10 cellular contexts compared by ENCODE assay signal in genomic region chr16:82631701-82632685, GRCh38. TPM values are rescaled to one million over a fixed set of nuclear protein-coding genes. Genes with fewer than 3 reads are reported as not detected.
DNase-seq lines count a peak whose midpoint lies in the region; ATAC-seq, FAIRE-seq and TF ChIP-seq lines count a peak whose summit lies in the region.
"Had no signal": no experiment of that assay in that cellular context is flagged by ENCODE, and none has a peak within 500 bp of the region (broad histone marks: within the 10 kb centered on the region; RNA-seq: fewer than 3 reads in every experiment).

No MANE protein-coding gene starts in this region.

- H3K36me3 ChIP-seq in mammary epithelial cell (ENCODE audit: insufficient read depth, low read length), result peaks cover 3% of the 10 kb centered on the region
- H3K36me3 ChIP-seq in osteoblast (ENCODE audit: insufficient read depth, low read length), result no peaks in the 10 kb centered on the region

- H3K4me3 ChIP-seq in mammary epithelial cell (replicated peaks in 1 of 3; ENCODE audit: insufficient read depth in 1 of 3, low read depth in 2 of 3, low read length in 3 of 3), result no peak overlapping the region
- no peak overlapping the region for H3K4me3 ChIP-seq in osteoblast (ENCODE audit: insufficient read depth, low read length)

- intact Hi-C loops in mammary epithelial cell (cut with micrococcal nuclease), result loop anchor here (2.0 to 10.0 kb wide), 7 partner anchors 67 to 1173 kb away; partner anchors contain the start of gene HSBP1
- intact Hi-C loops in activated CD4-positive, alpha-beta T cell treated with anti-CD3 and anti-CD28 coated beads, Interleukin-2, amount 10 ng/mL, durations not matched to agents 24 days and 14 days (cut with micrococcal nuclease), result loop anchor here (2.0 to 5.0 kb wide), 2 partner anchors 39 to 585 kb away; no protein-coding TSS in a partner anchor

- H3K27ac Mint-ChIP-seq in activated CD4-positive, alpha-beta T cell treated with anti-CD3 and anti-CD28 coated beads, Interleukin-2, amount 10 ng/mL, durations not matched to agents 24 days and 14 days, result no peak overlapping the region

- H3K4me3 Mint-ChIP-seq in activated CD4-positive, alpha-beta T cell treated with anti-CD3 and anti-CD28 coated beads, Interleukin-2, amount 10 ng/mL, durations not matched to agents 24 days and 14 days, result no peak overlapping the region

- peak; percentile 38 for FAIRE-seq in HTR-8/SVneo (lab: Jason Lieb, UNC)

- 53% methylated on average over 10 of the region's 10 CpGs for WGBS in mammary epithelial cell (ENCODE audit: low coverage, missing lambda C conversion rate)

- H3K9me3 ChIP-seq in mammary epithelial cell (replicated peaks; ENCODE audit: insufficient read depth, low read length) (no peaks in the 10 kb centered on the region), osteoblast (ENCODE audit: low read depth, low read length) (no peaks in the 10 kb centered on the region)

- H3K4me1 Mint-ChIP-seq in activated CD4-positive, alpha-beta T cell treated with anti-CD3 and anti-CD28 coated beads, Interleukin-2, amount 10 ng/mL, durations not matched to agents 24 days and 14 days, result peaks cover 8% of the 10 kb centered on the region

- H3K4me1 ChIP-seq in mammary epithelial cell (ENCODE audit: insufficient read depth, low read length) (peaks cover 79% of the 10 kb centered on the region), osteoblast (ENCODE audit: insufficient read depth, low read length) (peaks cover 58% of the 10 kb centered on the region)

- TF ChIP-seq CTCF in mammary epithelial cell (conservative IDR thresholded peaks at IDR 0.05 in 1 of 2, IDR thresholded peaks at IDR 0.05 in 1 of 2; ENCODE audit: extremely low read depth in 1 of 2, insufficient read depth in 1 of 2, low read depth in 1 of 2, low read length in 2 of 2), result peak; percentile 12 to 49
- TF ChIP-seq CTCF in osteoblast (IDR thresholded peaks at IDR 0.05; ENCODE audit: extremely low read depth, low read depth, low read length), result peak; percentile 34

- H3K79me2 ChIP-seq in mammary epithelial cell (ENCODE audit: insufficient read depth, low read length), result peaks cover 83% of the 10 kb centered on the region
- peaks cover 66% of the 10 kb centered on the region for H3K79me2 ChIP-seq in osteoblast (ENCODE audit: insufficient read depth, low read length)

- in situ Hi-C loops in mammary epithelial cell (cut with MboI; ENCODE audit: low sequenced_read_pairs in 2 of 2), result loop anchor here in 1 of 2 donors (25.0 kb wide), 2 partner anchors 580 to 805 kb away; no protein-coding TSS in a partner anchor

- no peaks in the 10 kb centered on the region for H3K9me3 Mint-ChIP-seq in activated CD4-positive, alpha-beta T cell treated with anti-CD3 and anti-CD28 coated beads, Interleukin-2, amount 10 ng/mL, durations not matched to agents 24 days and 14 days

- H3K4me2 ChIP-seq in mammary epithelial cell (ENCODE audit: insufficient read depth, low read depth, low read length) (peak overlapping the region; percentile 85), osteoblast (ENCODE audit: insufficient read depth, low read length) (no peak overlapping the region)

- peak overlapping the region; percentile 99 for H3K27ac ChIP-seq in mammary epithelial cell (ENCODE audit: insufficient read depth, low read depth, low read length)
- H3K27ac ChIP-seq in osteoblast (ENCODE audit: low read depth, low read length), result no peak overlapping the region

- no peaks in the 10 kb centered on the region for H3K36me3 Mint-ChIP-seq in activated CD4-positive, alpha-beta T cell treated with anti-CD3 and anti-CD28 coated beads, Interleukin-2, amount 10 ng/mL, durations not matched to agents 24 days and 14 days (ENCODE audit: low read depth)
- H3K36me3 Mint-ChIP-seq: brain had no signal

- no peaks in the 10 kb centered on the region for H3K27me3 ChIP-seq in mammary epithelial cell (ENCODE audit: insufficient read depth, low read length)
- no peaks in the 10 kb centered on the region for H3K27me3 ChIP-seq in osteoblast (ENCODE audit: insufficient read depth, low read length)

- H4K20me1 ChIP-seq in mammary epithelial cell (ENCODE audit: insufficient read depth, low read length) (no peaks in the 10 kb centered on the region), osteoblast (ENCODE audit: insufficient read depth, low read length) (no peaks in the 10 kb centered on the region)

- no peak for ATAC-seq in HG02763 (IDR thresholded peaks at IDR 0.05; ENCODE audit: unreplicated experiment)

- H3K27me3 Mint-ChIP-seq in activated CD4-positive, alpha-beta T cell treated with anti-CD3 and anti-CD28 coated beads, Interleukin-2, amount 10 ng/mL, durations not matched to agents 24 days and 14 days, result peaks cover 34% of the 10 kb centered on the region

- H3K9ac ChIP-seq in mammary epithelial cell (ENCODE audit: insufficient read depth, low read length), result peak overlapping the region; percentile 16

- no TSS peak for BruUV-seq in mammary epithelial cell (replicated peaks; lab: Mats Ljungman, UMichigan)

- CTCF ChIA-PET in mammary epithelial cell (lab: Charles Lee; ENCODE audit: low non-redundant PET), result no interaction called here

- peak; percentile 27 for DNase-seq in ELR (ENCODE audit: low read depth)
- DNase-seq in HTR-8/SVneo (ENCODE audit: insufficient read length, low spot score), result no peak
- DNase-seq in mammary epithelial cell, result peak; percentile 53
- peak; percentile 71 for DNase-seq in osteoblast (ENCODE audit: insufficient read length, low spot score, missing footprints)
- DNase-seq in KG1 (lab: John Stamatoyannopoulos, UW), result no peak
- no peak for DNase-seq in activated CD4-positive, alpha-beta T cell treated with anti-CD3 and anti-CD28 coated beads, Interleukin-2, amount 10 ng/mL, durations not matched to agents 24 days and 14 days
- DNase-seq in D341Med (ENCODE audit: low spot score), result no peak
- DNase-seq: NCI-H2029 had no signal

- H2AFZ ChIP-seq in mammary epithelial cell (ENCODE audit: low read depth, low read length), result no peak overlapping the region
- H2AFZ ChIP-seq in osteoblast (ENCODE audit: low read length), result no peak overlapping the region

- dilution Hi-C loops in mammary epithelial cell (cut with HindIII; ENCODE audit: low sequenced_read_pairs), result no loop called here

RNA-seq across cellular contexts. Expression of gene CDH13, which starts 5.2 kb away (rescaled TPM):
- total RNA-seq in mammary epithelial cell (100 to 1,000 TPM; 141 to 157 TPM), osteoblast (102 and 104 TPM in 2 replicates)
- 130 TPM for polyA plus RNA-seq in mammary epithelial cell
- polyA minus RNA-seq in mammary epithelial cell, result 141 TPM
- not detected in 2 replicates for total RNA-seq in activated CD4-positive, alpha-beta T cell treated with anti-CD3 and anti-CD28 coated beads, Interleukin-2, amount 10 ng/mL, durations not matched to agents 24 days and 14 days

Comparison
In these comparisons a context has a peak if more than half of its experiments do, and no peak if none do; other contexts are left out.
1. DNase-seq: peak in ELR (single experiment), mammary epithelial cell (single experiment) and osteoblast (single experiment); none in HTR-8/SVneo (single experiment), KG1 (single experiment), activated CD4-positive, alpha-beta T cell treated with anti-CD3 and anti-CD28 coated beads, Interleukin-2, amount 10 ng/mL, durations not matched to agents 24 days and 14 days (single experiment) and D341Med (single experiment).
2. RNA of gene CDH13, which starts 5.2 kb away (total RNA-seq): 141 to 157 TPM in mammary epithelial cell and 102 to 104 TPM in osteoblast; not detected in activated CD4-positive, alpha-beta T cell treated with anti-CD3 and anti-CD28 coated beads, Interleukin-2, amount 10 ng/mL, durations not matched to agents 24 days and 14 days; every median in the first group is over 100 times any median in the second.